In genomic region chr16:9002042-9002441, GRCh38 we compare ENCODE assay signal across 33 cellular contexts.
"Had no signal": no experiment of that assay in that cellular context is flagged by ENCODE, and none has a peak within 500 bp of the region (broad histone marks: within the 10 kb centered on the region; RNA-seq: fewer than 3 reads in every experiment).

No MANE protein-coding gene starts in this region.

- FAIRE-seq: islet of Langerhans had no signal

- H3K9me3 Mint-ChIP-seq: dendritic cell treated with granulocyte-macrophage colony-stimulating factor and Interleukin-4, amounts not matched to agents 40 ng/mL and 50 ng/mL, for 4 days; mesothelial cell of epicardium; naive thymus-derived CD4-positive, alpha-beta T cell; nephron; stimulated activated memory B cell treated with anti-CD40 and anti-IgM and Interleukin-4, amounts not matched to agents 10 μg/mL and 1 μg/mL and 100 μg/mL, for 72 hours; stimulated activated naive CD8-positive, alpha-beta T cell treated with anti-CD3 and anti-CD28 coated beads, Interleukin-15, Interleukin-2, amounts not matched to agents 100 ng/mL and 50 ng/mL, for 24 hours had no signal

- H3K4me1 ChIP-seq: colonic mucosa, gastroesophageal sphincter, heart right ventricle, left lung, psoas muscle, sigmoid colon, upper lobe of right lung, uterus had no signal

- H3K4me3 Mint-ChIP-seq: dendritic cell treated with granulocyte-macrophage colony-stimulating factor and Interleukin-4, amounts not matched to agents 40 ng/mL and 50 ng/mL, for 4 days; endodermal cell; mesothelial cell of epicardium; naive thymus-derived CD4-positive, alpha-beta T cell; nephron; stimulated activated memory B cell treated with anti-CD40 and anti-IgM and Interleukin-4, amounts not matched to agents 10 μg/mL and 1 μg/mL and 100 μg/mL, for 72 hours; stimulated activated naive CD8-positive, alpha-beta T cell treated with anti-CD3 and anti-CD28 coated beads, Interleukin-15, Interleukin-2, amounts not matched to agents 100 ng/mL and 50 ng/mL, for 24 hours had no signal

- H3K36me3 ChIP-seq: colonic mucosa, gastroesophageal sphincter, heart right ventricle, left lung, ovary, sigmoid colon, suprapubic skin, transverse colon, upper lobe of right lung, uterus had no signal

- H3K9me3 ChIP-seq: colonic mucosa, gastroesophageal sphincter, heart right ventricle, left lung, mucosa of descending colon, ovary, psoas muscle, sigmoid colon, suprapubic skin, transverse colon, upper lobe of right lung, uterus had no signal

- DNase-seq: colonic mucosa; effector CD8-positive, alpha-beta T cell; endodermal cell; foreskin fibroblast; glutamatergic neuron; heart right ventricle; hippocampal formation; left cardiac atrium; mesenchymal stem cell; naive thymus-derived CD4-positive, alpha-beta T cell; nucleus accumbens; ovary; posterior cingulate gyrus; psoas muscle; right cardiac atrium; sigmoid colon; stimulated activated CD4-positive, alpha-beta T cell treated with anti-CD3 and anti-CD28 coated beads, Interleukin-2, amount 100 ng/mL, for 24 hours; stimulated activated CD4-positive, alpha-beta T cell treated with anti-CD3 and anti-CD28 coated beads, Interleukin-4, amount 100 ng/mL, for 24 hours; transverse colon; upper lobe of right lung; uterus had no signal

- H3K36me3 Mint-ChIP-seq: mesothelial cell of epicardium; naive thymus-derived CD4-positive, alpha-beta T cell; stimulated activated memory B cell treated with anti-CD40 and anti-IgM and Interleukin-4, amounts not matched to agents 10 μg/mL and 1 μg/mL and 100 μg/mL, for 72 hours had no signal

- H3K27ac ChIP-seq: epithelial cell of prostate, gastroesophageal sphincter, heart right ventricle, left lung, ovary, psoas muscle, sigmoid colon, suprapubic skin, upper lobe of right lung, uterus had no signal

- H3K27ac Mint-ChIP-seq: dendritic cell treated with granulocyte-macrophage colony-stimulating factor and Interleukin-4, amounts not matched to agents 40 ng/mL and 50 ng/mL, for 4 days; endodermal cell; mesothelial cell of epicardium; naive thymus-derived CD4-positive, alpha-beta T cell; nephron; stimulated activated memory B cell treated with anti-CD40 and anti-IgM and Interleukin-4, amounts not matched to agents 10 μg/mL and 1 μg/mL and 100 μg/mL, for 72 hours; stimulated activated naive CD8-positive, alpha-beta T cell treated with anti-CD3 and anti-CD28 coated beads, Interleukin-15, Interleukin-2, amounts not matched to agents 100 ng/mL and 50 ng/mL, for 24 hours had no signal

- ATAC-seq: esophagus mucosa; gastroesophageal sphincter; heart right ventricle; left cardiac atrium; left lung; mucosa of descending colon; naive thymus-derived CD4-positive, alpha-beta T cell; psoas muscle; right cardiac atrium; stimulated activated memory B cell treated with anti-CD40 and anti-IgM and Interleukin-4, amounts not matched to agents 10 μg/mL and 1 μg/mL and 100 μg/mL, for 72 hours; upper lobe of right lung had no signal

- H3K4me3 ChIP-seq: colonic mucosa, gastroesophageal sphincter, heart right ventricle, left lung, mucosa of descending colon, ovary, psoas muscle, sigmoid colon, suprapubic skin, upper lobe of right lung, uterus had no signal

- H3K27me3 ChIP-seq: colonic mucosa, gastroesophageal sphincter, heart right ventricle, left lung, ovary, sigmoid colon, suprapubic skin, transverse colon, upper lobe of right lung, uterus had no signal

- H3K4me1 Mint-ChIP-seq: endodermal cell; mesothelial cell of epicardium; naive thymus-derived CD4-positive, alpha-beta T cell; stimulated activated memory B cell treated with anti-CD40 and anti-IgM and Interleukin-4, amounts not matched to agents 10 μg/mL and 1 μg/mL and 100 μg/mL, for 72 hours had no signal
